Comparison of ENCODE assay signal across 8 cellular contexts in genomic region chr6:110944681-110945151, GRCh38. TPM values are rescaled to one million over a fixed set of nuclear protein-coding genes. Genes with fewer than 3 reads are reported as not detected.
DNase-seq lines count a peak whose midpoint lies in the region; ATAC-seq and TF ChIP-seq lines count a peak whose summit lies in the region.

No MANE protein-coding gene starts in this region.

- H3K36me3 ChIP-seq in gastrocnemius medialis (no peaks in the 10 kb centered on the region), tibial nerve (no peaks in the 10 kb centered on the region)

- no peak overlapping the region for H3K27ac ChIP-seq in gastrocnemius medialis
- no peak overlapping the region for H3K27ac ChIP-seq in tibial nerve

- no peaks in the 10 kb centered on the region for H3K4me1 ChIP-seq in gastrocnemius medialis
- peaks cover 0 to 5% (median 0%) of the 10 kb centered on the region in 4 donors for H3K4me1 ChIP-seq in tibial nerve

- peak; percentile 87 for DNase-seq in GM12864 (ENCODE audit: low read depth)
- peak; percentile 89 for DNase-seq in HS-5 (ENCODE audit: low read depth)
- peak; percentile 14 for DNase-seq in activated CD4-positive, CD25-positive, alpha-beta regulatory T cell treated with anti-CD3 and anti-CD28 coated beads, Interleukin-2, amount 50 U/mL, for 16 hours (ENCODE audit: low read depth, low spot score)
- DNase-seq in hepatic stellate cell (ENCODE audit: low spot score): peak; percentile 73
- no peak for DNase-seq in NCI-H748 treated with DMSO at 0.1 percent for 48 hours (lab: John Stamatoyannopoulos, UW)
- no peak for DNase-seq in gastrocnemius medialis
- no peak for DNase-seq in tibial nerve (ENCODE audit: low spot score in 2 of 2)

- no peaks in the 10 kb centered on the region for H3K9me3 ChIP-seq in gastrocnemius medialis
- H3K9me3 ChIP-seq in tibial nerve: no peaks in the 10 kb centered on the region

- intact Hi-C loops in gastrocnemius medialis (cut with DNase I; ENCODE audit: low total_unique reads): no loop called here

- TF ChIP-seq POLR2A in gastrocnemius medialis (IDR thresholded peaks at IDR 0.05) (no peak), tibial nerve (IDR thresholded peaks at IDR 0.05) (no peak)

- in situ Hi-C loops in gastrocnemius medialis (cut with MboI; ENCODE audit: low sequenced_read_pairs in 4 of 4): loop anchor here in 3 of 4 donors (5.0 to 25.0 kb wide), 4 partner anchors 262 to 420 kb away; no protein-coding TSS in a partner anchor

- H3K27me3 ChIP-seq in gastrocnemius medialis: no peaks in the 10 kb centered on the region
- H3K27me3 ChIP-seq in tibial nerve: no peaks in the 10 kb centered on the region

- peak; percentile 99 for ATAC-seq in GM21576 (IDR thresholded peaks at IDR 0.05; ENCODE audit: unreplicated experiment)
- no peak for ATAC-seq in gastrocnemius medialis

- H3K4me3 ChIP-seq in GM12864 (ENCODE audit: low read depth, low read length) (peak overlapping the region; percentile 11; the same call in 1 of the 2 replicates), gastrocnemius medialis (no peak overlapping the region), tibial nerve (no peak overlapping the region)

- TF ChIP-seq CTCF in GM12864 (IDR thresholded peaks at IDR 0.05; ENCODE audit: low read depth, low read length, missing control alignments) (no peak), gastrocnemius medialis (IDR thresholded peaks at IDR 0.05 in 4 of 5, conservative IDR thresholded peaks at IDR 0.05 in 1 of 5) (no peak), tibial nerve (IDR thresholded peaks at IDR 0.05) (no peak)

- no peak for TF ChIP-seq EP300 in tibial nerve (IDR thresholded peaks at IDR 0.05)

- 100% methylated on average over 1 of the region's 1 CpG for WGBS in tibial nerve, 2 donors

RNA-seq across cellular contexts. Expression of gene GTF3C6, which starts 13.8 kb away (rescaled TPM):
- 100 to 1,000 TPM in 1 of 4 donors, 10 to 100 TPM in 3; 76.7 to 105 (median 82.4) TPM for total RNA-seq in gastrocnemius medialis
- 10 to 100 TPM; 13.5 to 28.8 (median 22.5) TPM for total RNA-seq in tibial nerve

RNA-seq across cellular contexts. Expression of gene RPF2, which starts 37.1 kb away (rescaled TPM):
- total RNA-seq in gastrocnemius medialis: 10 to 100 TPM; 29.3 to 49.0 (median 46.0) TPM
- total RNA-seq in tibial nerve: 10 to 100 TPM; 16.7 to 31.5 (median 19.4) TPM

Comparison
In these comparisons a context has a peak if more than half of its experiments do, and no peak if none do; other contexts are left out.
1. DNase-seq: peak in GM12864 (single experiment), HS-5 (single experiment), activated CD4-positive, CD25-positive, alpha-beta regulatory T cell treated with anti-CD3 and anti-CD28 coated beads, Interleukin-2, amount 50 U/mL, for 16 hours (single experiment) and hepatic stellate cell (single experiment); none in NCI-H748 treated with DMSO at 0.1 percent for 48 hours (single experiment), gastrocnemius medialis (0 of 2) and tibial nerve (0 of 2).